In the genomic region with DNA sequence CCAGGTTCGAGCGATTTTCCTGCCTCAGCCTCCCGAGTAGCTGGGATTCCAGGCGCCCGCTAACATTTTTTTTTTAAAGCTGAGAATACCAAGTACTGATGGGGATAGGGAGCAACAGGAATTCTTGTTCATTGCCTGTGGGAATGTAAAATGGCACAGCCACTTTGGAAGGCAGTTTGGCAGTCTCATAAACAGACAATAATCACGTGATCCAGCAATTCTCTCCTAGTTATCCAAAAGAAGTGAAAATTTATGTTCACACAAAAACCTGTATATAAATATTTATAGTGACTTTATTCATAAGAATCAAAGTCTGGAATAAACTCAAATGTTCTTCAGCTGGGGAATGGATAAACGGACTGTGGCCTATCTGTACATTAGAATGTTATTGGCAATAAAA, we compare ENCODE assay signal across 9 cellular contexts.
"Had no signal": no experiment of that assay in that cellular context is flagged by ENCODE, and none has a peak within 500 bp of the region (broad histone marks: within the 10 kb centered on the region; RNA-seq: fewer than 3 reads in every experiment).

No MANE protein-coding gene starts in this region.

- H3K9me3 ChIP-seq: HAP-1 had no signal

- DNase-seq: GM23248, GOT3, H7, HFFc6, KBM-7 had no signal

- H2AFZ ChIP-seq: GM23248 had no signal

- H3K4me2 ChIP-seq: KMS-11 had no signal

- H3K4me1 ChIP-seq: HAP-1 had no signal

- H3K9ac ChIP-seq: GM23248, KMS-11 had no signal

- ATAC-seq: HCT116 had no signal

- H3K36me3 ChIP-seq: HAP-1 had no signal

- H3K4me3 ChIP-seq: GM23248, HAP-1 had no signal

- H3K27ac ChIP-seq: GM23248, HL-60, KMS-11 had no signal
